8 cellular contexts compared by ENCODE assay signal in the genomic region with DNA sequence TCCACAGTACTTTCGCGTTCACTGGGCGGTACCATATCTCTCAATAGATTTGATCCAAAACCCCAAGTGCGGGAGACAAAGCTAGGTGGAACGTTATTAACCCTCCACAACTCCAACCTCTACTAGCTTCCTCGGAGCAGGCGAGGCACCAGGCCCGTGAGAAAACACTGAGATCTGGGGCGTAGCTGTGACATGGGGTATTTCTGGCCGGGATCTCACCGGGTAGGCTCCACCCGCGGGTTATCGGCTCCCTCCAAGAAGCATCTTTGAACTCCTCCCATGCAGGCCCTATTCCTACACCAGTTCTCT. TPM values are rescaled to one million over a fixed set of nuclear protein-coding genes. Genes with fewer than 3 reads are reported as not detected.
A peak's percentile ranks its signal among the peaks of the same experiment; 100 is the strongest.
DNase-seq lines count a peak whose midpoint lies in the region; ATAC-seq and TF ChIP-seq lines count a peak whose summit lies in the region.

No MANE protein-coding gene starts in this region.

- peak overlapping the region; percentile 87 for H3K4me3 Mint-ChIP-seq in activated CD4-positive, alpha-beta T cell treated with anti-CD3 and anti-CD28 coated beads for 36 hours
- peak overlapping the region; percentile 98 for H3K4me3 Mint-ChIP-seq in endothelial cell (ENCODE audit: unreplicated experiment)
- H3K4me3 Mint-ChIP-seq in nephron: peak overlapping the region; percentile 94 to 99 (median 97)

- H3K4me3 ChIP-seq in OCI-LY7 (ENCODE audit: low read depth, low read length, poor library complexity, severe bottlenecking): peak overlapping the region; percentile 94

- intact Hi-C loops in activated CD4-positive, alpha-beta T cell treated with anti-CD3 and anti-CD28 coated beads for 36 hours (cut with DNase I, micrococcal nuclease): loop anchor here (1.0 to 10.0 kb wide), 9 partner anchors 12 to 1991 kb away; partner anchors contain the start of genes MAN2A1 (in 2 of the 2), TMEM232 (in 2 of the 2), CAMK4 (in 1 of the 2) and FER (in 1 of the 2)
- intact Hi-C loops in OCI-LY7 (cut with micrococcal nuclease; ENCODE audit: unreplicated experiment): loop anchor here (5.0 to 10.0 kb wide), 2 partner anchors 1044 to 1326 kb away; no protein-coding TSS in a partner anchor

- TSS peak; percentile 81 for BruUV-seq in OCI-LY7 (replicated peaks; lab: Mats Ljungman, UMichigan)

- no peaks in the 10 kb centered on the region for H3K9me3 Mint-ChIP-seq in activated CD4-positive, alpha-beta T cell treated with anti-CD3 and anti-CD28 coated beads for 36 hours (ENCODE audit: low read depth)
- H3K9me3 Mint-ChIP-seq in endothelial cell (ENCODE audit: unreplicated experiment) (no peaks in the 10 kb centered on the region), nephron (no peaks in the 10 kb centered on the region)

- no peak for DNase-seq in activated CD4-positive, alpha-beta T cell treated with anti-CD3 and anti-CD28 coated beads for 36 hours
- no peak for DNase-seq in activated CD4-positive, alpha-beta T cell treated with anti-CD3 and anti-CD28 coated beads for 1 hour
- DNase-seq in OCI-LY7 (ENCODE audit: low spot score) (no peak), endothelial cell (ENCODE audit: low spot score) (no peak), NCI-H510A (lab: John Stamatoyannopoulos, UW) (no peak), NCI-H1048 (lab: John Stamatoyannopoulos, UW) (no peak)

- no peak for TF ChIP-seq CTCF in OCI-LY7 (conservative IDR thresholded peaks at IDR 0.05; ENCODE audit: low read length)
- no peak for TF ChIP-seq CTCF in endothelial cell (IDR thresholded peaks at IDR 0.05; ENCODE audit: unreplicated experiment)
- TF ChIP-seq CTCF in nephron (IDR thresholded peaks at IDR 0.05; ENCODE audit: unreplicated experiment in 3 of 3): no peak

- 0 out of 2 replicates have a peak, but pooled peaks cover 3% of the 10 kb centered on the region for H4K20me1 ChIP-seq in OCI-LY7 (ENCODE audit: insufficient read depth, low read length)

- peaks cover 16% of the 10 kb centered on the region for H3K4me1 ChIP-seq in OCI-LY7 (ENCODE audit: insufficient read depth, low read length, poor library complexity, severe bottlenecking)

- peaks cover 4% of the 10 kb centered on the region for H3K36me3 Mint-ChIP-seq in activated CD4-positive, alpha-beta T cell treated with anti-CD3 and anti-CD28 coated beads for 36 hours (ENCODE audit: low read depth)
- H3K36me3 Mint-ChIP-seq in endothelial cell (ENCODE audit: low read depth, unreplicated experiment) (no peaks in the 10 kb centered on the region), nephron (ENCODE audit: low read depth) (no peaks in the 10 kb centered on the region)

- peaks cover 31% of the 10 kb centered on the region for H3K79me2 ChIP-seq in OCI-LY7 (ENCODE audit: insufficient read depth, low read depth, low read length)

- H3K4me2 ChIP-seq in OCI-LY7 (ENCODE audit: low read length): peak overlapping the region; percentile 87

- POLR2A ChIA-PET in activated CD4-positive, alpha-beta T cell treated with anti-CD3 and anti-CD28 coated beads for 36 hours (lab: Charles Lee): interaction anchor here (0.6 kb wide), 1 partner anchor 1081 kb away, joined by 3 read pairs; no protein-coding TSS in a partner anchor
- POLR2A ChIA-PET in OCI-LY7 (lab: Charles Lee): interaction anchor here (0.7 to 1.3 kb wide), 4 partner anchors 10 to 356 kb away, joined by 3 to 5 read pairs (median 4); partner anchors contain the start of gene WDR36

- no peak overlapping the region for H3K27ac ChIP-seq in OCI-LY7 (ENCODE audit: low read depth, low read length, poor library complexity, severe bottlenecking)

- no peaks in the 10 kb centered on the region for H3K9me2 ChIP-seq in OCI-LY7 (ENCODE audit: insufficient read depth, low read length)

- H3K9me3 ChIP-seq in OCI-LY7 (ENCODE audit: low read length): no peaks in the 10 kb centered on the region

- H3K27me3 Mint-ChIP-seq in activated CD4-positive, alpha-beta T cell treated with anti-CD3 and anti-CD28 coated beads for 36 hours: peaks cover 4% of the 10 kb centered on the region
- peaks cover 11% of the 10 kb centered on the region for H3K27me3 Mint-ChIP-seq in endothelial cell (ENCODE audit: unreplicated experiment)
- no peaks in the 10 kb centered on the region for H3K27me3 Mint-ChIP-seq in nephron (ENCODE audit: low read depth)

- peak; percentile 76 for ATAC-seq in activated CD4-positive, alpha-beta T cell treated with anti-CD3 and anti-CD28 coated beads for 36 hours
- ATAC-seq in HG02571 (IDR thresholded peaks at IDR 0.05; ENCODE audit: unreplicated experiment): peak; percentile 56

- H3K4me1 Mint-ChIP-seq in activated CD4-positive, alpha-beta T cell treated with anti-CD3 and anti-CD28 coated beads for 36 hours: peaks cover 17% of the 10 kb centered on the region
- peaks cover 10% of the 10 kb centered on the region for H3K4me1 Mint-ChIP-seq in endothelial cell (ENCODE audit: unreplicated experiment)
- H3K4me1 Mint-ChIP-seq in nephron: peaks cover 28% of the 10 kb centered on the region

- H3K36me3 ChIP-seq in OCI-LY7 (ENCODE audit: insufficient read depth, low read length): peaks cover 6% of the 10 kb centered on the region

- peak overlapping the region; percentile 91 for H3K27ac Mint-ChIP-seq in activated CD4-positive, alpha-beta T cell treated with anti-CD3 and anti-CD28 coated beads for 36 hours
- H3K27ac Mint-ChIP-seq in endothelial cell (ENCODE audit: unreplicated experiment) (peak overlapping the region; percentile 99), nephron (peak overlapping the region; percentile 83 to 96 (median 93))

- peak overlapping the region; percentile 99 for H2AFZ ChIP-seq in OCI-LY7 (ENCODE audit: low read length)

- CTCF ChIA-PET in activated CD4-positive, alpha-beta T cell treated with anti-CD3 and anti-CD28 coated beads for 36 hours (lab: Charles Lee): no interaction called here
- CTCF ChIA-PET in OCI-LY7 (lab: Charles Lee; ENCODE audit: unreplicated experiment): no interaction called here

RNA-seq across cellular contexts. Expression of gene SLC25A46, which starts 0.3 kb away (rescaled TPM):
- total RNA-seq in activated CD4-positive, alpha-beta T cell treated with anti-CD3 and anti-CD28 coated beads for 36 hours: 10 to 100 TPM; 32.3 to 35.3 TPM
- total RNA-seq in OCI-LY7 (2014; rRNA removed; shearing (Covaris generic)): 36.4 and 37.8 TPM in 2 replicates
- 46.4 and 49.2 TPM in 2 replicates for total RNA-seq in OCI-LY7 (2022)
- total RNA-seq in endothelial cell (ENCODE audit: unreplicated experiment): 31.6 TPM

RNA-seq across cellular contexts. Expression of gene TMEM232, which starts 12.0 kb away (rescaled TPM):
- 1 to 10 TPM in 1 of 2 experiments, under 1 TPM in 1; 0.30 to 1.2 TPM for total RNA-seq in activated CD4-positive, alpha-beta T cell treated with anti-CD3 and anti-CD28 coated beads for 36 hours
- total RNA-seq in OCI-LY7 (2014; rRNA removed; shearing (Covaris generic)): 0.64 and 1.5 TPM in 2 replicates
- 1.7 and 2.9 TPM in 2 replicates for total RNA-seq in OCI-LY7 (2022)
- total RNA-seq in endothelial cell (ENCODE audit: unreplicated experiment): 3.1 TPM
